ENCODE assay signal across 8 cellular contexts in the genomic region with DNA sequence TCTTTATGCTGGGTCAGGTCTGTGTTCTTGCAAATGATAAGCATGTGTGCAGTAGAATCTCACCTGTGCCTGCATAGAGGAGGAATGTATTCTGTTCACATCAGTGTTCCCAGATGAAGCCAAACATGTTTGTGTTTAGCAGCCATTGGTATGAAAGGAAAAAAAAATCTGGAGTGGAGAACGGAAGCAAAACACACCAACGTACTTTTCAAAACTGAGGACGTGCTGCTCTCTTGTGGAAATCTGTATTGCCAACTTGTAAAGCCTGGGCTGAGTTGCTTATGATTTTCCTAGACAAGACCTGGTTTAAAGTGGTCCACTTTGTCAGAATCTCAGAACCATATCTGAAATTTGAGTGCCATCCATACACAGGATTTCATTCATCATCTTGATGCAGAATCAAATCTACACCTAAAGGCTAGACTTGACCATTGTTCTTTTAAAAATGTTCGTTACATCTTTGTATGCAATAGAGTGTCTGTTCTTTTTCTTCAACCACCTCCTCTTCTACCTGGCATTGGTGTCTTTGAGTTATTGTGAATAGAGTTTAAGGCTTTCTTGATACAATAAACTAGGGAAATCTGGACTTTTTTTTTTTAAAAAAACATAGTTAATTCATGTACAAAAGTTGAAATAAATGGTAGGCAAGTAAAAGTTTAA.
DNase-seq lines count a peak whose midpoint lies in the region; ATAC-seq and TF ChIP-seq lines count a peak whose summit lies in the region.

No MANE protein-coding gene starts in this region.

- TF ChIP-seq CTCF in fibroblast of pulmonary artery (IDR thresholded peaks at IDR 0.05; ENCODE audit: low read length, missing control alignments) (peak; percentile 35), tibial nerve (IDR thresholded peaks at IDR 0.05) (peak; percentile 25 to 58 (median 43))

- H3K36me3 ChIP-seq in tibial nerve: no peaks in the 10 kb centered on the region

- no peak overlapping the region for H3K4me3 ChIP-seq in fibroblast of pulmonary artery (replicated peaks; ENCODE audit: low read depth, low read length)
- H3K4me3 ChIP-seq in tibial nerve: no peak overlapping the region

- peaks cover 0 to 7% (median 0%) of the 10 kb centered on the region in 4 donors for H3K4me1 ChIP-seq in tibial nerve

- ATAC-seq in HG03432 (IDR thresholded peaks at IDR 0.05; ENCODE audit: unreplicated experiment) (peak; percentile 43), GM21526 (IDR thresholded peaks at IDR 0.05; ENCODE audit: low FRiP score, unreplicated experiment) (no peak), GM19463 (IDR thresholded peaks at IDR 0.05; ENCODE audit: unreplicated experiment) (no peak)

- TF ChIP-seq EP300 in tibial nerve (IDR thresholded peaks at IDR 0.05): no peak

- H3K27me3 ChIP-seq in tibial nerve: no peaks in the 10 kb centered on the region

- DNase-seq in DMS153 (lab: John Stamatoyannopoulos, UW): peak; percentile 84
- DNase-seq in NOMO-1 treated with DMSO at 0.1 percent for 48 hours (lab: John Stamatoyannopoulos, UW; ENCODE audit: unreplicated experiment): peak; percentile 29
- peak; percentile 52 for DNase-seq in fibroblast of pulmonary artery (ENCODE audit: low read depth)
- DNase-seq in tibial nerve (ENCODE audit: low spot score in 2 of 2): peak in 1 of 2 donors; percentile 7
- DNase-seq in T-helper 9 cell: no peak

- no peaks in the 10 kb centered on the region for H3K9me3 ChIP-seq in tibial nerve

- WGBS in tibial nerve, 2 donors: 25 to 27% methylated on average over 4 of the region's 4 CpGs

- H3K27ac ChIP-seq in tibial nerve: no peak overlapping the region

- TF ChIP-seq POLR2A in tibial nerve (IDR thresholded peaks at IDR 0.05): no peak
